ENCODE assay signal across 19 cellular contexts in the genomic region with DNA sequence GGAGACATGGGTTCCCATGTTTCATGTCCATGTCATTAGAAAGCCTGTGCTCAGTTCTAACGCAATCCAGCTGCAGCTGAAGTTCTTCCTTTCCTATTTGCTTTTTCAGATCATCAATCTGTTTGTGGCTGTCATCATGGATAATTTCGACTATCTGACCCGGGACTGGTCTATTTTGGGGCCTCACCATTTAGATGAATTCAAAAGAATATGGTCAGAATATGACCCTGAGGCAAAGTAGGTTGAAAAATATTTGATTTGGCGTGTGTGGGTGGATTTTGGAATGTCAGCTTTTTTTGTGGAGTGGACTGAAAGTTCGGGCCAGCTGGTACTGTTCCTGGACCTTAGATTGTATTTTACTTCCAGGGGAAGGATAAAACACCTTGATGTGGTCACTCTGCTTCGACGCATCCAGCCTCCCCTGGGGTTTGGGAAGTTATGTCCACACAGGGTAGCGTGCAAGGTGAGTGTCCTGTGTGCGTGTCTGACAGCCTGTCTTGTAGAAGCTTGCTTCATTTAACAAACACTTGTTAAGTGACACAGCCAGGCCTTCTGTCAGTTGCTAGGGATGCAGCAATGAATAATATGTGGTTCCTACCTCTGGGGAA.
A peak's percentile ranks its signal among the peaks of the same experiment; 100 is the strongest.
DNase-seq lines count a peak whose midpoint lies in the region; ATAC-seq and TF ChIP-seq lines count a peak whose summit lies in the region.
"Had no signal": no experiment of that assay in that cellular context is flagged by ENCODE, and none has a peak within 500 bp of the region (broad histone marks: within the 10 kb centered on the region; RNA-seq: fewer than 3 reads in every experiment).

No MANE protein-coding gene starts in this region.

- H2BK15ac ChIP-seq in mesenchymal stem cell (ENCODE audit: low read depth, poor library complexity, severe bottlenecking) = no peak overlapping the region

- H2AFZ ChIP-seq in GM23248 (no peak overlapping the region), mesenchymal stem cell (ENCODE audit: low read depth, low read length) (no peak overlapping the region)

- H3K79me2 ChIP-seq in GM23248 (ENCODE audit: insufficient read depth) = no peaks in the 10 kb centered on the region

- H4K20me1 ChIP-seq in GM23248 (ENCODE audit: insufficient read depth) = no peaks in the 10 kb centered on the region

- no peaks in the 10 kb centered on the region for H3K9me3 ChIP-seq in GM23248 (ENCODE audit: low read depth)
- H3K9me3 ChIP-seq in mesenchymal stem cell (ENCODE audit: control insufficient read depth, low read length) = no peaks in the 10 kb centered on the region
- H3K9me3 ChIP-seq in upper lobe of right lung = no peaks in the 10 kb centered on the region
- H3K9me3 ChIP-seq: Peyer's patch had no signal

- no peak overlapping the region for H3K14ac ChIP-seq in mesenchymal stem cell (ENCODE audit: low read length in 2 of 2)

- in situ Hi-C loops in GM23248 (cut with MboI) = no loop called here

- DNase-seq in GM23248 = peak; percentile 93
- DNase-seq in astrocyte of the hippocampus (ENCODE audit: low read depth, low spot score) = peak; percentile 9
- DNase-seq in mesenchymal stem cell = no peak
- DNase-seq in upper lobe of right lung = no peak
- DNase-seq in activated CD4-positive, alpha-beta T cell treated with anti-CD3 and anti-CD28 coated beads, Interleukin-2, amount 10 ng/mL, durations not matched to agents 24 days and 14 days = no peak
- no peak for DNase-seq in CD1c-positive myeloid dendritic cell (ENCODE audit: extremely low spot score)
- no peak for DNase-seq in AML-193 (lab: John Stamatoyannopoulos, UW)
- DNase-seq: activated CD4-positive, alpha-beta T cell treated with anti-CD3 and anti-CD28 coated beads, Interleukin-2, amount 10 ng/mL, durations not matched to agents 7 days and 5 days; activated naive CD4-positive, alpha-beta T cell treated with anti-CD3 and anti-CD28 coated beads for 36 hours; CD4-positive, CD25-positive, alpha-beta regulatory T cell; DMS79 treated with DMSO at 0.1 percent for 48 hours; KBM-7; NCI-H1092 treated with DMSO at 0.1 percent for 48 hours; NCI-H774; Peyer's patch; stimulated activated CD4-positive, alpha-beta T cell treated with anti-CD3 and anti-CD28 coated beads, Interleukin-1b, Interleukin-23, amount 100 ng/mL, for 48 hours had no signal

- no peaks in the 10 kb centered on the region for H3K9me2 ChIP-seq in GM23248 (ENCODE audit: insufficient read depth)

- 3 to 4% methylated on average over 9 of the region's 9 CpGs for WGBS in GM23248 (ENCODE audit: low coverage in 1 of 2, low lambda C conversion rate in 2 of 2, missing lambda C conversion rate in 2 of 2), 2 experiments
- 63% methylated on average over 9 of the region's 9 CpGs for WGBS in mesenchymal stem cell

- H3K18ac ChIP-seq in mesenchymal stem cell (ENCODE audit: low read depth in 1 of 2, low read length in 2 of 2) = no peak overlapping the region

- no peaks in the 10 kb centered on the region for H3K36me3 ChIP-seq in GM23248 (ENCODE audit: low read depth)
- no peaks in the 10 kb centered on the region for H3K36me3 ChIP-seq in mesenchymal stem cell (ENCODE audit: control insufficient read depth in 1 of 2, insufficient read depth in 2 of 2, low read depth in 1 of 2, low read length in 2 of 2)
- H3K36me3 ChIP-seq in upper lobe of right lung = no peaks in the 10 kb centered on the region
- H3K36me3 ChIP-seq: Peyer's patch had no signal

- H2BK120ac ChIP-seq in mesenchymal stem cell (ENCODE audit: low read depth, low read length) = no peak overlapping the region

- H3K9ac ChIP-seq in GM23248 = peak overlapping the region; percentile 57
- H3K9ac ChIP-seq in mesenchymal stem cell (ENCODE audit: low read length) = peak overlapping the region; percentile 34

- H3K4me3 ChIP-seq in GM23248 = peak overlapping the region; percentile 4; the same call in 1 of the 2 replicates
- no peak overlapping the region for H3K4me3 ChIP-seq in mesenchymal stem cell (ENCODE audit: insufficient read depth in 1 of 2, low read depth in 1 of 2, low read length in 2 of 2)
- H3K4me3 ChIP-seq in upper lobe of right lung = no peak overlapping the region
- H3K4me3 ChIP-seq: cardiac muscle cell, lung, Peyer's patch had no signal

- H3F3A ChIP-seq in GM23248 (ENCODE audit: insufficient read depth) = peaks cover 12% of the 10 kb centered on the region

- no peak overlapping the region for H3K4ac ChIP-seq in mesenchymal stem cell (ENCODE audit: low read depth in 1 of 2, low read length in 2 of 2)

- no peaks in the 10 kb centered on the region for H3K4me1 Mint-ChIP-seq in activated CD4-positive, alpha-beta T cell treated with anti-CD3 and anti-CD28 coated beads, Interleukin-2, amount 10 ng/mL, durations not matched to agents 24 days and 14 days
- H3K4me1 Mint-ChIP-seq: neural crest cell had no signal

- H3K27ac Mint-ChIP-seq in activated CD4-positive, alpha-beta T cell treated with anti-CD3 and anti-CD28 coated beads, Interleukin-2, amount 10 ng/mL, durations not matched to agents 24 days and 14 days = no peak overlapping the region
- H3K27ac Mint-ChIP-seq: activated CD4-positive, alpha-beta T cell treated with anti-CD3 and anti-CD28 coated beads, Interleukin-2, amount 10 ng/mL, durations not matched to agents 7 days and 5 days; activated naive CD4-positive, alpha-beta T cell treated with anti-CD3 and anti-CD28 coated beads for 36 hours; CD4-positive, CD25-positive, alpha-beta regulatory T cell had no signal

- peaks cover 37% of the 10 kb centered on the region for H3K4me1 ChIP-seq in GM23248 (ENCODE audit: insufficient read depth)
- H3K4me1 ChIP-seq in mesenchymal stem cell (ENCODE audit: control insufficient read depth, insufficient read depth, low read depth, low read length) = peaks cover 2% of the 10 kb centered on the region
- H3K4me1 ChIP-seq in upper lobe of right lung = peaks cover 32% of the 10 kb centered on the region
- H3K4me1 ChIP-seq: Peyer's patch had no signal

- no peaks in the 10 kb centered on the region for H3K9me3 Mint-ChIP-seq in activated CD4-positive, alpha-beta T cell treated with anti-CD3 and anti-CD28 coated beads, Interleukin-2, amount 10 ng/mL, durations not matched to agents 24 days and 14 days
- H3K9me3 Mint-ChIP-seq: activated CD4-positive, alpha-beta T cell treated with anti-CD3 and anti-CD28 coated beads, Interleukin-2, amount 10 ng/mL, durations not matched to agents 7 days and 5 days; activated naive CD4-positive, alpha-beta T cell treated with anti-CD3 and anti-CD28 coated beads for 36 hours; neural crest cell had no signal

- H4K8ac ChIP-seq in mesenchymal stem cell (ENCODE audit: low read length) = no peak overlapping the region

- no peak overlapping the region for H4K91ac ChIP-seq in mesenchymal stem cell (ENCODE audit: low read length)

- ATAC-seq in upper lobe of right lung = peak; percentile 7

- peak overlapping the region; percentile 43 for H3K4me2 ChIP-seq in GM23248 (ENCODE audit: unreplicated experiment)
- H3K4me2 ChIP-seq in mesenchymal stem cell (ENCODE audit: low read length, poor library complexity, severe bottlenecking) = no peak overlapping the region

- no peaks in the 10 kb centered on the region for H3K36me3 Mint-ChIP-seq in activated CD4-positive, alpha-beta T cell treated with anti-CD3 and anti-CD28 coated beads, Interleukin-2, amount 10 ng/mL, durations not matched to agents 24 days and 14 days (ENCODE audit: low read depth)
- H3K36me3 Mint-ChIP-seq: CD4-positive, CD25-positive, alpha-beta regulatory T cell had no signal

- H3K27me3 ChIP-seq in GM23248 (replicated peaks; ENCODE audit: insufficient read depth) = no peaks in the 10 kb centered on the region
- H3K27me3 ChIP-seq in mesenchymal stem cell (ENCODE audit: control insufficient read depth in 1 of 2, insufficient read depth in 1 of 2, low read length in 2 of 2) = peaks cover 0 to 31% of the 10 kb centered on the region in 2 experiments
- no peaks in the 10 kb centered on the region for H3K27me3 ChIP-seq in upper lobe of right lung
- H3K27me3 ChIP-seq: cardiac muscle cell, Peyer's patch had no signal

- H3K79me1 ChIP-seq in mesenchymal stem cell (replicated peaks; ENCODE audit: low read length, poor library complexity, severe bottlenecking) = no peaks in the 10 kb centered on the region

- no peak overlapping the region for H2BK12ac ChIP-seq in mesenchymal stem cell (ENCODE audit: low read length in 2 of 2)

- intact Hi-C loops in upper lobe of right lung (cut with DNase I) = no loop called here
- intact Hi-C loops in activated CD4-positive, alpha-beta T cell treated with anti-CD3 and anti-CD28 coated beads, Interleukin-2, amount 10 ng/mL, durations not matched to agents 24 days and 14 days (cut with micrococcal nuclease) = no loop called here

- peak overlapping the region; percentile 86 for H3K27ac ChIP-seq in GM23248
- H3K27ac ChIP-seq in mesenchymal stem cell (ENCODE audit: low read length, poor library complexity, severe bottlenecking) = no peak overlapping the region
- H3K27ac ChIP-seq in upper lobe of right lung = peak overlapping the region; percentile 3
- H3K27ac ChIP-seq: cardiac muscle cell, Peyer's patch had no signal

- H3K4me3 Mint-ChIP-seq in activated CD4-positive, alpha-beta T cell treated with anti-CD3 and anti-CD28 coated beads, Interleukin-2, amount 10 ng/mL, durations not matched to agents 24 days and 14 days = no peak overlapping the region
- H3K4me3 Mint-ChIP-seq: activated CD4-positive, alpha-beta T cell treated with anti-CD3 and anti-CD28 coated beads, Interleukin-2, amount 10 ng/mL, durations not matched to agents 7 days and 5 days; activated naive CD4-positive, alpha-beta T cell treated with anti-CD3 and anti-CD28 coated beads for 36 hours; CD4-positive, CD25-positive, alpha-beta regulatory T cell; neural crest cell had no signal

- H3K27me3 Mint-ChIP-seq in activated CD4-positive, alpha-beta T cell treated with anti-CD3 and anti-CD28 coated beads, Interleukin-2, amount 10 ng/mL, durations not matched to agents 24 days and 14 days = peaks cover 6% of the 10 kb centered on the region

- H2AK5ac ChIP-seq in mesenchymal stem cell (ENCODE audit: low read length, severe bottlenecking) = no peak overlapping the region

- no peak overlapping the region for H3K23ac ChIP-seq in mesenchymal stem cell (ENCODE audit: low read length in 2 of 2)

- no peak overlapping the region for H2BK5ac ChIP-seq in mesenchymal stem cell (ENCODE audit: low read depth, low read length, poor library complexity, severe bottlenecking)

- TF ChIP-seq CTCF in upper lobe of right lung (IDR thresholded peaks at IDR 0.05) = no peak

Comparison
In these comparisons a context has a peak if more than half of its experiments do, and no peak if none do; other contexts are left out.
1. DNase-seq: peak in GM23248 (single experiment) and astrocyte of the hippocampus (single experiment); none in mesenchymal stem cell (single experiment), upper lobe of right lung (single experiment), activated CD4-positive, alpha-beta T cell treated with anti-CD3 and anti-CD28 coated beads, Interleukin-2, amount 10 ng/mL, durations not matched to agents 24 days and 14 days (single experiment), CD1c-positive myeloid dendritic cell (single experiment) and AML-193 (0 of 2).